In genomic region chr2:62458206-62459035, GRCh38 we compare ENCODE assay signal across 1 cellular context.
TF ChIP-seq lines count a peak whose summit lies in the region.

No MANE protein-coding gene starts in this region.

TF ChIP-seq in H1, 55 proteins besides CTCF, POLR2A, EP300 and RAD21 (continued from another document):
- TF ChIP-seq ZNF274 (IDR thresholded peaks at IDR 0.05; ENCODE audit: borderline replicate concordance, extremely low read depth, low read length) (no peak), FOSL1 (IDR thresholded peaks at IDR 0.05; ENCODE audit: insufficient read depth, low read depth, low read length) (no peak), USF2 (IDR thresholded peaks at IDR 0.05; ENCODE audit: low read length) (no peak), SP1 (IDR thresholded peaks at IDR 0.05; ENCODE audit: low read depth, low read length) (no peak), EGR1 (IDR thresholded peaks at IDR 0.05; ENCODE audit: borderline replicate concordance, low read depth, low read length) (no peak), CREB1 (IDR thresholded peaks at IDR 0.05) (no peak), SIX5 (IDR thresholded peaks at IDR 0.05; ENCODE audit: low read depth, low read length) (no peak), ASH2L (IDR thresholded peaks at IDR 0.05; ENCODE audit: low read length) (no peak)
